ENCODE assay signal across 16 cellular contexts in genomic region chr4:150337709-150338108, GRCh38.
DNase-seq lines count a peak whose midpoint lies in the region; ATAC-seq and TF ChIP-seq lines count a peak whose summit lies in the region.
"Had no signal": no experiment of that assay in that cellular context is flagged by ENCODE, and none has a peak within 500 bp of the region (broad histone marks: within the 10 kb centered on the region; RNA-seq: fewer than 3 reads in every experiment).

No MANE protein-coding gene starts in this region.

- H3K9me2 ChIP-seq in hepatocyte (replicated peaks; ENCODE audit: insufficient read depth) = no peaks in the 10 kb centered on the region

- H3K27ac ChIP-seq in hepatocyte (no peak overlapping the region), sigmoid colon (peak overlapping the region in 3 of 4 donors; percentile 65 to 80 (median 73))
- H3K27ac ChIP-seq: WERI-Rb-1 had no signal

- 35% methylated on average over 4 of the region's 4 CpGs for WGBS in hepatocyte (ENCODE audit: low lambda C conversion rate, missing lambda C conversion rate)
- 77 to 83% methylated on average over 4 of the region's 4 CpGs for WGBS in sigmoid colon, 2 donors

- peak in 1 of 4 donors; percentile 15 for TF ChIP-seq EP300 in sigmoid colon (IDR thresholded peaks at IDR 0.05)

- ATAC-seq in GM21619 (IDR thresholded peaks at IDR 0.05; ENCODE audit: unreplicated experiment) (no peak), GM21515 (IDR thresholded peaks at IDR 0.05; ENCODE audit: unreplicated experiment) (no peak)
- ATAC-seq: HCT116 had no signal

- H3K9me3 ChIP-seq in hepatocyte (ENCODE audit: low read depth) = no peaks in the 10 kb centered on the region
- no peaks in the 10 kb centered on the region for H3K9me3 ChIP-seq in sigmoid colon

- no peaks in the 10 kb centered on the region for H4K20me1 ChIP-seq in hepatocyte (ENCODE audit: insufficient read depth, poor library complexity, severe bottlenecking)

- no peak for TF ChIP-seq CTCF in hepatocyte (IDR thresholded peaks at IDR 0.05; ENCODE audit: poor library complexity)
- no peak for TF ChIP-seq CTCF in sigmoid colon (IDR thresholded peaks at IDR 0.05)

- H3K4me1 ChIP-seq in hepatocyte (ENCODE audit: insufficient read depth) (peaks cover 9% of the 10 kb centered on the region), sigmoid colon (peaks cover 0 to 55% (median 30%) of the 10 kb centered on the region in 4 donors)

- intact Hi-C loops in sigmoid colon (cut with DNase I) = no loop called here

- H3K27me3 ChIP-seq in hepatocyte = no peaks in the 10 kb centered on the region
- H3K27me3 ChIP-seq in sigmoid colon = no peaks in the 10 kb centered on the region

- H2AFZ ChIP-seq in hepatocyte = no peak overlapping the region

- no peak overlapping the region for H3K4me3 ChIP-seq in hepatocyte
- peak overlapping the region in 3 of 4 donors; percentile 3 to 11 (median 9) for H3K4me3 ChIP-seq in sigmoid colon

- no peak for TF ChIP-seq POLR2A in sigmoid colon (IDR thresholded peaks at IDR 0.05)

- H3K36me3 ChIP-seq in hepatocyte (replicated peaks; ENCODE audit: insufficient read depth, low read depth) = no peaks in the 10 kb centered on the region
- H3K36me3 ChIP-seq in sigmoid colon = no peaks in the 10 kb centered on the region
- H3K36me3 ChIP-seq: WERI-Rb-1 had no signal

- H3K79me2 ChIP-seq in hepatocyte = no peaks in the 10 kb centered on the region

- H3K4me2 ChIP-seq in hepatocyte = peak overlapping the region; percentile 56

- DNase-seq in GM03348 (ENCODE audit: low spot score) (peak; percentile 40), NCI-H748 treated with DMSO at 0.1 percent for 48 hours (lab: John Stamatoyannopoulos, UW) (peak; percentile 2), hepatocyte (ENCODE audit: low spot score) (no peak), sigmoid colon (no peak), HK-2 (ENCODE audit: unreplicated experiment) (no peak), NCI-H524 treated with DMSO at 0.1 percent for 48 hours (lab: John Stamatoyannopoulos, UW) (no peak)
- DNase-seq: activated naive CD4-positive, alpha-beta T cell treated with anti-CD3 and anti-CD28 coated beads for 36 hours; Calu3; effector CD8-positive, alpha-beta T cell; naive B cell; NCI-H510A treated with DMSO at 0.1 percent for 48 hours; stimulated activated CD4-positive, alpha-beta T cell treated with anti-CD3 and anti-CD28 coated beads, Interleukin-2, amount 100 ng/mL, for 48 hours; WERI-Rb-1 had no signal

Comparison
In these comparisons a context has a peak if more than half of its experiments do, and no peak if none do; other contexts are left out.
1. DNase-seq: peak in GM03348 (single experiment) and NCI-H748 treated with DMSO at 0.1 percent for 48 hours (single experiment); none in hepatocyte (single experiment), sigmoid colon (single experiment), HK-2 (single experiment) and NCI-H524 treated with DMSO at 0.1 percent for 48 hours (single experiment).